In the genomic region with DNA sequence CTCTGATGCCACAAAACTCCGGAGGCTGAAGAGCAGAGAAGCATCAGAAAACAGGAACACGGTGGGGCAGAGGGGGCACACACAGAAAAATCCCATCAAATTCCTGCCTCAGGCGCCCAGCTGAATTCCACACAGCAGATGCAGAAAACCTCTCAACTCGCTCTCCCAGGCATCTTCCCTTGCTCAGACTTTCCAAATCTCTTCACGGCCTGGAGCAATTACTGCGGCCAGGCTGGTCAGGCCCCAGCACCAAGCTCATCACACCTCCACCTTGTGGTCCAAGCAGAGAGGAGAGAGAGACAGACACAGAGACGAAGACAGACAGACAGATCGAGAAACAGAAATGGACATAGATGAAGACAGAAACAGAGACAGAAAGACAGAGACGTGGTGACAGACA, we compare ENCODE assay signal across 16 cellular contexts.
DNase-seq lines count a peak whose midpoint lies in the region; ATAC-seq and TF ChIP-seq lines count a peak whose summit lies in the region.
"Had no signal": no experiment of that assay in that cellular context is flagged by ENCODE, and none has a peak within 500 bp of the region (broad histone marks: within the 10 kb centered on the region; RNA-seq: fewer than 3 reads in every experiment).

No MANE protein-coding gene starts in this region.

- peaks cover 36% of the 10 kb centered on the region for H4K20me1 ChIP-seq in SK-N-SH (ENCODE audit: insufficient read depth)

- H3K79me2 ChIP-seq in SK-N-SH (ENCODE audit: insufficient read depth): peaks cover 30% of the 10 kb centered on the region; the same call in 1 of the 2 replicates

- no peak for TF ChIP-seq POLR2A in esophagus muscularis mucosa (IDR thresholded peaks at IDR 0.05; ENCODE audit: low read depth)

- H3K4me3 ChIP-seq in Panc1 (ENCODE audit: low read depth in 2 of 2, low read length in 2 of 2): no peak overlapping the region
- H3K4me3 ChIP-seq in esophagus muscularis mucosa: no peak overlapping the region
- H3K4me3 ChIP-seq in SK-N-SH (ENCODE audit: low read depth in 2 of 2, low read length in 1 of 2): no peak overlapping the region
- H3K4me3 ChIP-seq: colonic mucosa, lung, SJCRH30, vagina had no signal

- H2AFZ ChIP-seq in SK-N-SH (ENCODE audit: low read depth): no peak overlapping the region

- ATAC-seq in Panc1: no peak
- no peak for ATAC-seq in stimulated activated memory B cell treated with anti-CD40 and anti-IgM and Interleukin-4, amounts not matched to agents 10 μg/mL and 1 μg/mL and 100 μg/mL, for 72 hours

- H3K27ac ChIP-seq in Panc1 (ENCODE audit: low read length): 0 out of 2 replicates have a peak overlapping the region, but pooled peaks have one; percentile 15
- peak overlapping the region; percentile 6 to 42 (median 12) for H3K27ac ChIP-seq in esophagus muscularis mucosa (replicated peaks in 1 of 4)
- no peak overlapping the region for H3K27ac ChIP-seq in SK-N-SH (ENCODE audit: low read depth in 2 of 2, low read length in 1 of 2)
- H3K27ac ChIP-seq: colonic mucosa, SJCRH30, vagina had no signal

- H3K27me3 Mint-ChIP-seq in activated naive CD4-positive, alpha-beta T cell treated with anti-CD3 and anti-CD28 coated beads, Interleukin-2, amount 10 ng/mL, durations not matched to agents 7 days and 5 days: no peaks in the 10 kb centered on the region
- no peaks in the 10 kb centered on the region for H3K27me3 Mint-ChIP-seq in stimulated activated memory B cell treated with anti-CD40 and anti-IgM and Interleukin-4, amounts not matched to agents 10 μg/mL and 1 μg/mL and 100 μg/mL, for 72 hours
- H3K27me3 Mint-ChIP-seq: activated CD4-positive, alpha-beta memory T cell treated with anti-CD3 and anti-CD28 coated beads, Interleukin-2, amount 10 ng/mL, durations not matched to agents 7 days and 5 days had no signal

- POLR2A ChIA-PET in Panc1 (lab: Charles Lee) (no interaction called here), SK-N-SH (lab: Yijun Ruan, JAX) (no interaction called here)

- CTCF ChIA-PET in activated naive CD4-positive, alpha-beta T cell treated with anti-CD3 and anti-CD28 coated beads, Interleukin-2, amount 10 ng/mL, durations not matched to agents 7 days and 5 days (lab: Charles Lee): no interaction called here
- CTCF ChIA-PET in Panc1 (lab: Charles Lee) (no interaction called here), SK-N-SH (lab: Yijun Ruan, JAX) (interaction anchor here (1.5 kb wide), 1 partner anchor 288 kb away, joined by 3 read pairs; no protein-coding TSS in a partner anchor)

- TF ChIP-seq EP300 in esophagus muscularis mucosa (IDR thresholded peaks at IDR 0.05) (no peak), SK-N-SH (IDR thresholded peaks at IDR 0.05; ENCODE audit: borderline replicate concordance in 1 of 2, low read depth in 1 of 2, low read length in 1 of 2) (no peak)

- in situ Hi-C loops in Panc1 (cut with HindIII; ENCODE audit: low pct_unique_long_range_greater_than_20kb, low sequenced_read_pairs): no loop called here

- H3K9ac ChIP-seq in SK-N-SH: no peak overlapping the region

- WGBS in esophagus muscularis mucosa: 66% methylated on average over 9 of the region's 9 CpGs
- 92% methylated on average over 9 of the region's 9 CpGs for WGBS in SK-N-SH (ENCODE audit: low lambda C conversion rate)

- peak overlapping the region; percentile 15 for H3K27ac Mint-ChIP-seq in activated naive CD4-positive, alpha-beta T cell treated with anti-CD3 and anti-CD28 coated beads, Interleukin-2, amount 10 ng/mL, durations not matched to agents 7 days and 5 days
- H3K27ac Mint-ChIP-seq in stimulated activated memory B cell treated with anti-CD40 and anti-IgM and Interleukin-4, amounts not matched to agents 10 μg/mL and 1 μg/mL and 100 μg/mL, for 72 hours: peak overlapping the region; percentile 0
- H3K27ac Mint-ChIP-seq: activated T-helper 2 cell treated with anti-CD3 and anti-CD28 coated beads, Interferon-gamma antibody, Interleukin-2, Interleukin-4, amounts not matched to agents 10 μg/mL and 5 μg/mL and 100 μg/mL, durations not matched to agents 14 hours and 24 hours and 36 hours had no signal

- no peaks in the 10 kb centered on the region for H3K27me3 ChIP-seq in Panc1 (ENCODE audit: control insufficient read depth, insufficient read depth, low read length)
- no peaks in the 10 kb centered on the region for H3K27me3 ChIP-seq in esophagus muscularis mucosa
- H3K27me3 ChIP-seq in SK-N-SH (ENCODE audit: insufficient read depth): no peaks in the 10 kb centered on the region
- H3K27me3 ChIP-seq: colonic mucosa, SJCRH30, vagina had no signal

- peaks cover 60% of the 10 kb centered on the region for H3K36me3 Mint-ChIP-seq in activated naive CD4-positive, alpha-beta T cell treated with anti-CD3 and anti-CD28 coated beads, Interleukin-2, amount 10 ng/mL, durations not matched to agents 7 days and 5 days
- H3K36me3 Mint-ChIP-seq in stimulated activated memory B cell treated with anti-CD40 and anti-IgM and Interleukin-4, amounts not matched to agents 10 μg/mL and 1 μg/mL and 100 μg/mL, for 72 hours: peaks cover 93% of the 10 kb centered on the region

- peaks cover 11% of the 10 kb centered on the region for H3K9me3 Mint-ChIP-seq in activated naive CD4-positive, alpha-beta T cell treated with anti-CD3 and anti-CD28 coated beads, Interleukin-2, amount 10 ng/mL, durations not matched to agents 7 days and 5 days
- H3K9me3 Mint-ChIP-seq in stimulated activated memory B cell treated with anti-CD40 and anti-IgM and Interleukin-4, amounts not matched to agents 10 μg/mL and 1 μg/mL and 100 μg/mL, for 72 hours: peaks cover 16% of the 10 kb centered on the region

- peaks cover 20% of the 10 kb centered on the region for H3K4me1 ChIP-seq in Panc1 (ENCODE audit: control insufficient read depth, insufficient read depth, low read length)
- H3K4me1 ChIP-seq in esophagus muscularis mucosa: peaks cover 38 to 81% (median 54%) of the 10 kb centered on the region in 4 donors
- H3K4me1 ChIP-seq in SK-N-SH (ENCODE audit: control insufficient read depth in 1 of 2, insufficient read depth in 2 of 2, low read depth in 1 of 2, low read length in 1 of 2): peaks cover 0 to 23% of the 10 kb centered on the region in 2 experiments; a peak in 1 of 4 replicates
- H3K4me1 ChIP-seq: colonic mucosa had no signal

- no peak overlapping the region for H3K4me2 ChIP-seq in SK-N-SH

- H3K9me3 ChIP-seq in Panc1 (ENCODE audit: control insufficient read depth, insufficient read depth, low read depth, low read length): no peaks in the 10 kb centered on the region
- peaks cover 0 to under 1% (median 0%) of the 10 kb centered on the region in 4 donors for H3K9me3 ChIP-seq in esophagus muscularis mucosa
- H3K9me3 ChIP-seq in SK-N-SH: no peaks in the 10 kb centered on the region
- H3K9me3 ChIP-seq: colonic mucosa, vagina had no signal

- no peak for TF ChIP-seq RAD21 in SK-N-SH (IDR thresholded peaks at IDR 0.05; ENCODE audit: low read length)

- peaks cover 6% of the 10 kb centered on the region; the same call in 1 of the 2 replicates for H3K36me3 ChIP-seq in Panc1 (ENCODE audit: control insufficient read depth, insufficient read depth, low read length)
- peaks cover 4 to 65% (median 53%) of the 10 kb centered on the region in 4 donors for H3K36me3 ChIP-seq in esophagus muscularis mucosa
- H3K36me3 ChIP-seq in SK-N-SH (replicated peaks in 1 of 2; ENCODE audit: control insufficient read depth in 1 of 2, insufficient read depth in 2 of 2, low read length in 1 of 2): peaks cover 35 to 37% of the 10 kb centered on the region in 2 experiments
- H3K36me3 ChIP-seq: colonic mucosa had no signal

- no peak for TF ChIP-seq CTCF in Panc1 (IDR thresholded peaks at IDR 0.05)
- no peak for TF ChIP-seq CTCF in esophagus muscularis mucosa (IDR thresholded peaks at IDR 0.05)
- TF ChIP-seq CTCF in SK-N-SH (IDR thresholded peaks at IDR 0.05): no peak

- BruUV-seq in Panc1 (replicated peaks; lab: Mats Ljungman, UMichigan): no TSS peak

- no peak for DNase-seq in activated naive CD4-positive, alpha-beta T cell treated with anti-CD3 and anti-CD28 coated beads, Interleukin-2, amount 10 ng/mL, durations not matched to agents 7 days and 5 days
- DNase-seq in activated naive CD4-positive, alpha-beta T cell (lab: John Stamatoyannopoulos, UW): no peak
- DNase-seq in Panc1 (ENCODE audit: low read depth, low spot score): no peak
- DNase-seq in esophagus muscularis mucosa (ENCODE audit: extremely low spot score): no peak
- no peak for DNase-seq in SK-N-SH
- DNase-seq in activated CD8-positive, alpha-beta memory T cell treated with anti-CD3 and anti-CD28 coated beads, Interleukin-2, amount 50 U/mL, for 48 hours: no peak
- DNase-seq in NCI-H2227 (lab: John Stamatoyannopoulos, UW; ENCODE audit: unreplicated experiment): no peak
- DNase-seq: activated CD4-positive, alpha-beta memory T cell treated with anti-CD3 and anti-CD28 coated beads, Interleukin-2, amount 10 ng/mL, durations not matched to agents 7 days and 5 days; colonic mucosa; NCI-H187 treated with DMSO at 0.1 percent for 48 hours; NCI-H510A; SJCRH30 had no signal

- H3K4me1 Mint-ChIP-seq in activated naive CD4-positive, alpha-beta T cell treated with anti-CD3 and anti-CD28 coated beads, Interleukin-2, amount 10 ng/mL, durations not matched to agents 7 days and 5 days: peaks cover 37% of the 10 kb centered on the region
- H3K4me1 Mint-ChIP-seq in stimulated activated memory B cell treated with anti-CD40 and anti-IgM and Interleukin-4, amounts not matched to agents 10 μg/mL and 1 μg/mL and 100 μg/mL, for 72 hours: peaks cover 70% of the 10 kb centered on the region

- H3K4me3 Mint-ChIP-seq in activated naive CD4-positive, alpha-beta T cell treated with anti-CD3 and anti-CD28 coated beads, Interleukin-2, amount 10 ng/mL, durations not matched to agents 7 days and 5 days: no peak overlapping the region
- H3K4me3 Mint-ChIP-seq in stimulated activated memory B cell treated with anti-CD40 and anti-IgM and Interleukin-4, amounts not matched to agents 10 μg/mL and 1 μg/mL and 100 μg/mL, for 72 hours: peak overlapping the region; percentile 3
- H3K4me3 Mint-ChIP-seq: activated CD4-positive, alpha-beta memory T cell treated with anti-CD3 and anti-CD28 coated beads, Interleukin-2, amount 10 ng/mL, durations not matched to agents 7 days and 5 days had no signal

- intact Hi-C loops in Panc1 (cut with micrococcal nuclease; ENCODE audit: unreplicated experiment) (no loop called here), esophagus muscularis mucosa (cut with DNase I) (no loop called here)

- H3F3A ChIP-seq in SK-N-SH (replicated peaks; ENCODE audit: insufficient read depth): no peaks in the 10 kb centered on the region

- H3K9me2 ChIP-seq in SK-N-SH: no peaks in the 10 kb centered on the region

TF ChIP-seq in SK-N-SH, 30 proteins besides CTCF, POLR2A, EP300 and RAD21 (continues in another document):
- no peak for TF ChIP-seq ELF1 (IDR thresholded peaks at IDR 0.05)
- TF ChIP-seq FOXM1 (IDR thresholded peaks at IDR 0.05; ENCODE audit: low read depth): no peak
- TF ChIP-seq, protein P1, sequence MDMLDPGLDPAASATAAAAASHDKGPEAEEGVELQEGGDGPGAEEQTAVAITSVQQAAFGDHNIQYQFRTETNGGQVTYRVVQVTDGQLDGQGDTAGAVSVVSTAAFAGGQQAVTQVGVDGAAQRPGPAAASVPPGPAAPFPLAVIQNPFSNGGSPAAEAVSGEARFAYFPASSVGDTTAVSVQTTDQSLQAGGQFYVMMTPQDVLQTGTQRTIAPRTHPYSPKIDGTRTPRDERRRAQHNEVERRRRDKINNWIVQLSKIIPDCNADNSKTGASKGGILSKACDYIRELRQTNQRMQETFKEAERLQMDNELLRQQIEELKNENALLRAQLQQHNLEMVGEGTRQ (IDR thresholded peaks at IDR 0.05; ENCODE audit: borderline replicate concordance, low read depth, low read length): no peak

Comparison
In these comparisons a context has a peak if more than half of its experiments do, and no peak if none do; other contexts are left out.
1. H3K27ac ChIP-seq: peak in Panc1 (single experiment) and esophagus muscularis mucosa (4 of 4); none in SK-N-SH (0 of 2).